1 cellular context compared by ENCODE assay signal in the genomic region with DNA sequence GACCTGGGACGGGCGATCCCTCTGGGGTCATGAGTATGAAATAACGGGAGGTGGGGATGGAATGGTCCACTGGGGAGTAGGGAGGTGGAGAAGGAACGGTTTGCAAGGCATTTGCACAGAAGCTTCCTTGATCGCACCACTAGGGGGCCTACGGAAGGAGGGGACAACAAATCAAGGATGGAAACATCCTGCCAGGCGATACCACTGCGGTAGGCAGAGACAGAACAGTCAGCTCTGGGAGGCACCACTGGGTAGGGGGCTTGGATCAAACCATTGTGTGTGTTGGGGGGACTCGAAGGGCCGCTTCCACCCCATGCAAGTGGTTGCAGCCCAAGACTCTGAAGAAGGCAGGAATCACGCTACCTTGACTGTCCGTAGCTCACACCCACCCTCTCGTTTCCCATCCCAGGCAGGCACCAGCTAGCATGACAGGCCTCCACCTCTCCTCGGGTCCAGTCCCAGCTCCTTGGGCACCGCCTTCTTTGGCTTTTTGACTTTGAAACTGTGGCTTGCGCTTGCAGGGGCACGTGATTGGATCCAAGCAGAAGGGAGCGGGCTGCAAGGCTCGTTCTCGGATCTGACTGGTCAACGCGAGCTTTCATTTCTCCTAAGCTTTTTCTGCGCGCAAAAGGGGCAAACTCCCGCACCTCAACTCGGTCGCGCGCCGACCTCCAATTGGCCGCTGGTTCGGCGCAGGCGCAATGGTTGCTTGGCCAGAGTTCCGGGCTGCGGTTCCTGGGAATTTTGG.
A peak's percentile ranks its signal among the peaks of the same experiment; 100 is the strongest.
TF ChIP-seq lines count a peak whose summit lies in the region.

No MANE protein-coding gene starts in this region.

TF ChIP-seq in H1, 55 proteins besides CTCF, POLR2A, EP300 and RAD21:
- TF ChIP-seq ASH2L (IDR thresholded peaks at IDR 0.05; ENCODE audit: low read length) (no peak), SAP30 (IDR thresholded peaks at IDR 0.05; ENCODE audit: insufficient read depth, insufficient replicate concordance, low read length) (no peak), TBP (IDR thresholded peaks at IDR 0.05; ENCODE audit: low read depth, low read length) (no peak), SIX5 (IDR thresholded peaks at IDR 0.05; ENCODE audit: low read depth, low read length) (0 out of 2 replicates have a peak, but pooled peaks have one; percentile 17), SRF (IDR thresholded peaks at IDR 0.05; ENCODE audit: low read depth, low read length) (no peak), SP1 (IDR thresholded peaks at IDR 0.05; ENCODE audit: low read depth, low read length) (no peak), SIN3A (conservative IDR thresholded peaks at IDR 0.05 in 1 of 2, IDR thresholded peaks at IDR 0.05 in 1 of 2; ENCODE audit: low read depth in 1 of 2, low read length in 2 of 2) (no peak), BCL11A (IDR thresholded peaks at IDR 0.05; ENCODE audit: low read depth in 2 of 2, low read length in 2 of 2) (no peak), TAF7 (optimal IDR thresholded peaks at IDR 0.05; ENCODE audit: borderline replicate concordance, low read depth, low read length) (no peak), JUN (IDR thresholded peaks at IDR 0.05; ENCODE audit: low read depth, low read length) (no peak), EGR1 (IDR thresholded peaks at IDR 0.05; ENCODE audit: borderline replicate concordance, low read depth, low read length) (no peak), KDM4A (IDR thresholded peaks at IDR 0.05; ENCODE audit: low read depth, low read length, severe bottlenecking) (no peak), JUND (IDR thresholded peaks at IDR 0.05; ENCODE audit: low read length) (peak; percentile 72), TCF12 (IDR thresholded peaks at IDR 0.05; ENCODE audit: low read depth, low read length) (no peak), CEBPB (IDR thresholded peaks at IDR 0.05; ENCODE audit: low read depth, low read length) (no peak), CHD1 (IDR thresholded peaks at IDR 0.05; ENCODE audit: low read depth, low read length) (peak; percentile 69; the same call in 1 of the 2 replicates), TAF1 (IDR thresholded peaks at IDR 0.05; ENCODE audit: low read depth, low read length) (no peak)
- TF ChIP-seq, protein P1, sequence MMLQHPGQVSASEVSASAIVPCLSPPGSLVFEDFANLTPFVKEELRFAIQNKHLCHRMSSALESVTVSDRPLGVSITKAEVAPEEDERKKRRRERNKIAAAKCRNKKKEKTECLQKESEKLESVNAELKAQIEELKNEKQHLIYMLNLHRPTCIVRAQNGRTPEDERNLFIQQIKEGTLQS (IDR thresholded peaks at IDR 0.05; ENCODE audit: insufficient read depth, low read depth, low read length): no peak
- TF ChIP-seq, protein P2, sequence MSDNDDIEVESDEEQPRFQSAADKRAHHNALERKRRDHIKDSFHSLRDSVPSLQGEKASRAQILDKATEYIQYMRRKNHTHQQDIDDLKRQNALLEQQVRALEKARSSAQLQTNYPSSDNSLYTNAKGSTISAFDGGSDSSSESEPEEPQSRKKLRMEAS (IDR thresholded peaks at IDR 0.05): no peak
